1 cellular context compared by ENCODE assay signal in the genomic region with DNA sequence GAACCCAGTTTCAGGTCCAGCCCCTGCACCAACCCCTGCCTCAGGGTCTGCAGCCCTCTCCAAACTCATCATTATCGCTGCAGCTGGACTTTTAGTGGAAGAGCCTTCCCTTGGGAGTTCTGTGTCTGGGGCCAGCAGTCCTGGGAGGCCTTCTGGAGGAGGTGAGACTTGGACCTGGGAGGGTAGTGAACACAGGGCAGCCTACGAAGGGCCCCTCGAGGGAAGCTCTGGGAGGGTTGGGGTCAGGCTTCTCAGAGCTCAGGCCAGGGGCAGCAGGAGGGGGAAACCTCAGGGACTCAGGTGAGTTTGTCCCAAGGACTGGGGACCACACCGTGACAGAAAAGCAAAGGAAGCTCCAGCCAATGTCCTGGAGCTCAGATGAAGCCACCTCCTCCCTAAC.
A peak's percentile ranks its signal among the peaks of the same experiment; 100 is the strongest.
TF ChIP-seq lines count a peak whose summit lies in the region.

No MANE protein-coding gene starts in this region.

TF ChIP-seq in K562, 482 proteins besides CTCF, POLR2A, EP300 and RAD21:
- peak; percentile 55 for TF ChIP-seq ZFP36 (IDR thresholded peaks at IDR 0.05; ENCODE audit: low read depth, low read length, partially characterized antibody)
- TF ChIP-seq, protein P1, sequence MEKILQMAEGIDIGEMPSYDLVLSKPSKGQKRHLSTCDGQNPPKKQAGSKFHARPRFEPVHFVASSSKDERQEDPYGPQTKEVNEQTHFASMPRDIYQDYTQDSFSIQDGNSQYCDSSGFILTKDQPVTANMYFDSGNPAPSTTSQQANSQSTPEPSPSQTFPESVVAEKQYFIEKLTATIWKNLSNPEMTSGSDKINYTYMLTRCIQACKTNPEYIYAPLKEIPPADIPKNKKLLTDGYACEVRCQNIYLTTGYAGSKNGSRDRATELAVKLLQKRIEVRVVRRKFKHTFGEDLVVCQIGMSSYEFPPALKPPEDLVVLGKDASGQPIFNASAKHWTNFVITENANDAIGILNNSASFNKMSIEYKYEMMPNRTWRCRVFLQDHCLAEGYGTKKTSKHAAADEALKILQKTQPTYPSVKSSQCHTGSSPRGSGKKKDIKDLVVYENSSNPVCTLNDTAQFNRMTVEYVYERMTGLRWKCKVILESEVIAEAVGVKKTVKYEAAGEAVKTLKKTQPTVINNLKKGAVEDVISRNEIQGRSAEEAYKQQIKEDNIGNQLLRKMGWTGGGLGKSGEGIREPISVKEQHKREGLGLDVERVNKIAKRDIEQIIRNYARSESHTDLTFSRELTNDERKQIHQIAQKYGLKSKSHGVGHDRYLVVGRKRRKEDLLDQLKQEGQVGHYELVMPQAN (IDR thresholded peaks at IDR 0.05; ENCODE audit: borderline replicate concordance), result no peak
- no peak for TF ChIP-seq SREBF1 (IDR thresholded peaks at IDR 0.05; ENCODE audit: borderline replicate concordance, low read depth, low read length)
- TF ChIP-seq ZNF311 (CRISPR knock-in tag; IDR thresholded peaks at IDR 0.05), result no peak
- TF ChIP-seq CEBPB (tag; IDR thresholded peaks at IDR 0.05), result no peak
- TF ChIP-seq GTF2E2 (tag; IDR thresholded peaks at IDR 0.05), result no peak
- TF ChIP-seq HNRNPK (IDR thresholded peaks at IDR 0.05; ENCODE audit: low read depth, low read length, poor library complexity, severe bottlenecking), result no peak
- TF ChIP-seq, protein P2, sequence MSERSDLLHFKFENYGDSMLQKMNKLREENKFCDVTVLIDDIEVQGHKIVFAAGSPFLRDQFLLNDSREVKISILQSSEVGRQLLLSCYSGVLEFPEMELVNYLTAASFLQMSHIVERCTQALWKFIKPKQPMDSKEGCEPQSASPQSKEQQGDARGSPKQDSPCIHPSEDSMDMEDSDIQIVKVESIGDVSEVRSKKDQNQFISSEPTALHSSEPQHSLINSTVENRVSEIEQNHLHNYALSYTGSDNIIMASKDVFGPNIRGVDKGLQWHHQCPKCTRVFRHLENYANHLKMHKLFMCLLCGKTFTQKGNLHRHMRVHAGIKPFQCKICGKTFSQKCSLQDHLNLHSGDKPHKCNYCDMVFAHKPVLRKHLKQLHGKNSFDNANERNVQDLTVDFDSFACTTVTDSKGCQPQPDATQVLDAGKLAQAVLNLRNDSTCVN (CRISPR knock-in tag; IDR thresholded peaks at IDR 0.05), result no peak
- TF ChIP-seq DDX20 (tag; IDR thresholded peaks at IDR 0.05; ENCODE audit: low read depth), result no peak
TF ChIP-seq in K562: peak in this region for 1.
